In genomic region chr15:48609486-48609885, GRCh38 we compare ENCODE assay signal across 22 cellular contexts.
"Had no signal": no experiment of that assay in that cellular context is flagged by ENCODE, and none has a peak within 500 bp of the region (broad histone marks: within the 10 kb centered on the region; RNA-seq: fewer than 3 reads in every experiment).

No MANE protein-coding gene starts in this region.

- H3K9me3 ChIP-seq: spleen, testis, vagina had no signal

- H3K4me1 ChIP-seq: testis had no signal

- H3K9ac ChIP-seq: neural progenitor cell had no signal

- H3K27me3 ChIP-seq: hepatocyte, neural progenitor cell, spleen, testis, vagina had no signal

- H2AFZ ChIP-seq: hepatocyte, neural progenitor cell had no signal

- H3K36me3 ChIP-seq: neural progenitor cell had no signal

- H3K4me2 ChIP-seq: hepatocyte, neural progenitor cell had no signal

- DNase-seq: activated CD4-positive, alpha-beta T cell treated with anti-CD3 and anti-CD28 coated beads for 1 hour; activated effector memory CD4-positive, alpha-beta T cell treated with Interleukin-2 at 50 U/mL for 16 hours; activated naive CD4-positive, alpha-beta T cell treated with anti-CD3 and anti-CD28 coated beads for 36 hours; activated naive CD8-positive, alpha-beta T cell treated with anti-CD3 and anti-CD28 coated beads, Interleukin-2, amount 10 ng/mL, durations not matched to agents 7 days and 5 days; activated T-cell treated with anti-CD3 and anti-CD28 coated beads, Interleukin-2, amount 50 U/mL, for 72 hours; amniotic stem cell; cerebellar nuclear complex; cortex of kidney; endodermal cell; foreskin melanocyte; immature natural killer cell; naive thymus-derived CD4-positive, alpha-beta T cell; retina; spleen; stimulated activated CD4-positive, alpha-beta T cell treated with anti-CD3 and anti-CD28 coated beads, Interleukin-4, amount 100 ng/mL, for 1 hour; stimulated activated naive CD4-positive, alpha-beta T cell; T-helper 9 cell; testis had no signal

- H3K4me3 ChIP-seq: hepatocyte, lung, neural progenitor cell, spleen, testis, vagina had no signal

- H3K27ac ChIP-seq: hepatocyte, neural progenitor cell, spleen, testis, vagina had no signal
